Comparison of ENCODE assay signal across 29 cellular contexts in genomic region chr10:100645609-100646008, GRCh38.
"Had no signal": no experiment of that assay in that cellular context is flagged by ENCODE, and none has a peak within 500 bp of the region (broad histone marks: within the 10 kb centered on the region; RNA-seq: fewer than 3 reads in every experiment).

No MANE protein-coding gene starts in this region.

- FAIRE-seq: endometrium, endothelial cell of umbilical vein had no signal

- DNase-seq: activated CD4-positive, alpha-beta memory T cell treated with anti-CD3 and anti-CD28 coated beads for 36 hours; activated CD4-positive, alpha-beta T cell treated with anti-CD3 and anti-CD28 coated beads for 36 hours; activated CD4-positive, alpha-beta T cell treated with anti-CD3 and anti-CD28 coated beads, Interleukin-2, amount 10 ng/mL, durations not matched to agents 24 days and 14 days; activated CD4-positive, CD25-positive, alpha-beta regulatory T cell; activated CD4-positive, CD25-positive, alpha-beta regulatory T cell treated with anti-CD3 and anti-CD28 coated beads, Interleukin-2, amount 50 U/mL, for 72 hours; activated CD8-positive, alpha-beta memory T cell treated with anti-CD3 and anti-CD28 coated beads, Interleukin-2, amount 10 ng/mL, durations not matched to agents 7 days and 5 days; activated CD8-positive, alpha-beta memory T cell treated with anti-CD3 and anti-CD28 coated beads, Interleukin-2, amount 50 U/mL, for 4 hours; activated CD8-positive, alpha-beta T cell treated with anti-CD3 and anti-CD28 coated beads, Interleukin-2, amount 10 ng/mL, durations not matched to agents 7 days and 5 days; activated gamma-delta T cell; activated naive CD4-positive, alpha-beta T cell; activated naive CD4-positive, alpha-beta T cell treated with anti-CD3 and anti-CD28 coated beads, Interleukin-2, amount 10 ng/mL, durations not matched to agents 7 days and 5 days; activated naive CD8-positive, alpha-beta T cell treated with anti-CD3 and anti-CD28 coated beads, Interleukin-2, amount 10 ng/mL, durations not matched to agents 7 days and 5 days; activated T-cell treated with anti-CD3 and anti-CD28 coated beads, Interleukin-2, amount 50 U/mL, for 24 hours; activated T-cell treated with anti-CD3 and anti-CD28 coated beads, Interleukin-2, amount 50 U/mL, for 72 hours; central memory CD4-positive, alpha-beta T cell; cerebellar nuclear complex; colonic mucosa; effector CD8-positive, alpha-beta T cell; esophagus squamous epithelium; foreskin melanocyte; heart left ventricle; T-helper 9 cell had no signal

- ATAC-seq: activated CD4-positive, alpha-beta T cell treated with anti-CD3 and anti-CD28 coated beads for 36 hours; activated CD8-positive, alpha-beta memory T cell treated with anti-CD3 and anti-CD28 coated beads, Interleukin-2, amount 10 ng/mL, durations not matched to agents 7 days and 5 days; activated CD8-positive, alpha-beta T cell treated with anti-CD3 and anti-CD28 coated beads, Interleukin-2, amount 10 ng/mL, durations not matched to agents 7 days and 5 days; activated naive CD4-positive, alpha-beta T cell treated with anti-CD3 and anti-CD28 coated beads, Interleukin-2, amount 50 U/mL, for 72 hours; activated T-cell treated with anti-CD3 and anti-CD28 coated beads, Interleukin-2, amount 50 U/mL, for 72 hours; heart left ventricle had no signal

- H3K27me3 ChIP-seq: ascending aorta, colonic mucosa had no signal

- H3K4me3 ChIP-seq: ascending aorta, breast epithelium, cardiac muscle cell, colonic mucosa, esophagus squamous epithelium, heart left ventricle had no signal

- H3K27ac ChIP-seq: ascending aorta, breast epithelium, cardiac muscle cell, colonic mucosa, epithelial cell of prostate, esophagus squamous epithelium, heart left ventricle had no signal

- H3K36me3 ChIP-seq: ascending aorta, breast epithelium, cardiac muscle cell, colonic mucosa, esophagus squamous epithelium, heart left ventricle had no signal

- H3K9me3 ChIP-seq: ascending aorta, breast epithelium, colonic mucosa, esophagus squamous epithelium, heart left ventricle had no signal

- H3K4me1 ChIP-seq: ascending aorta, breast epithelium, colonic mucosa, esophagus squamous epithelium, heart left ventricle had no signal
